In genomic region chr16:66845791-66846221, GRCh38 we compare ENCODE assay signal across 16 cellular contexts. TPM values are rescaled to one million over a fixed set of nuclear protein-coding genes. Genes with fewer than 3 reads are reported as not detected.
DNase-seq lines count a peak whose midpoint lies in the region; ATAC-seq and TF ChIP-seq lines count a peak whose summit lies in the region.
"Had no signal": no experiment of that assay in that cellular context is flagged by ENCODE, and none has a peak within 500 bp of the region (broad histone marks: within the 10 kb centered on the region; RNA-seq: fewer than 3 reads in every experiment).

No MANE protein-coding gene starts in this region.

- H3K4me2 ChIP-seq in neural progenitor cell: no peak overlapping the region

- H3K36me3 ChIP-seq in neural progenitor cell: no peaks in the 10 kb centered on the region

- H3K4me3 Mint-ChIP-seq in WTC11 (peak overlapping the region; percentile 81), neural progenitor cell (peak overlapping the region; percentile 33)

- H3K27ac Mint-ChIP-seq in WTC11 (no peak overlapping the region), neural progenitor cell (no peak overlapping the region)

- peaks cover 76% of the 10 kb centered on the region for H3K27me3 ChIP-seq in neural progenitor cell

- no peaks in the 10 kb centered on the region for H3K9me3 ChIP-seq in neural progenitor cell (ENCODE audit: low read depth)

- H4K20me1 ChIP-seq in neural progenitor cell (ENCODE audit: low read depth): no peaks in the 10 kb centered on the region

- H3K79me2 ChIP-seq in neural progenitor cell (ENCODE audit: low read depth): no peaks in the 10 kb centered on the region
- H3K79me2 ChIP-seq: parathyroid adenoma had no signal

- H3K9ac ChIP-seq in neural progenitor cell: no peak overlapping the region
- H3K9ac ChIP-seq: parathyroid adenoma had no signal

- H2AFZ ChIP-seq in neural progenitor cell (replicated peaks): no peak overlapping the region
- H2AFZ ChIP-seq: parathyroid adenoma had no signal

- H3K36me3 Mint-ChIP-seq in WTC11 (no peaks in the 10 kb centered on the region), neural progenitor cell (no peaks in the 10 kb centered on the region)

- CTCF ChIA-PET in WTC11 (lab: Charles Lee): interaction anchor here (0.8 to 6.5 kb wide), 5 partner anchors 11 to 27 kb away, joined by 3 to 76 read pairs (median 4); partner anchors contain the start of gene NAE1

- H3F3A ChIP-seq in neural progenitor cell (ENCODE audit: low read depth): no peaks in the 10 kb centered on the region

- no peak overlapping the region for H3K4me3 ChIP-seq in neural progenitor cell

- peaks cover 13% of the 10 kb centered on the region for H3K4me1 Mint-ChIP-seq in WTC11
- peaks cover 5% of the 10 kb centered on the region for H3K4me1 Mint-ChIP-seq in neural progenitor cell

- no peak for ATAC-seq in WTC11
- ATAC-seq in GM19395 (IDR thresholded peaks at IDR 0.05; ENCODE audit: unreplicated experiment): no peak
- ATAC-seq: HepG2, Panc1 had no signal

- H3K9me3 Mint-ChIP-seq in WTC11 (no peaks in the 10 kb centered on the region), neural progenitor cell (no peaks in the 10 kb centered on the region)

- H3K27me3 Mint-ChIP-seq in WTC11 (ENCODE audit: low read depth) (peaks cover 73% of the 10 kb centered on the region), neural progenitor cell (ENCODE audit: insufficient read depth, low read depth) (peaks cover 51% of the 10 kb centered on the region)

- POLR2A ChIA-PET in WTC11 (lab: Charles Lee): no interaction called here

- TF ChIP-seq CTCF in WTC11 (IDR thresholded peaks at IDR 0.05): no peak
- TF ChIP-seq CTCF in neural progenitor cell (IDR thresholded peaks at IDR 0.05): no peak

- peaks cover 7% of the 10 kb centered on the region for H3K4me1 ChIP-seq in neural progenitor cell
- H3K4me1 ChIP-seq: parathyroid adenoma had no signal

- DNase-seq in NCI-H1417 (lab: John Stamatoyannopoulos, UW) (peak; percentile 32 to 71 (median 48)), NCI-H1417 treated with DMSO at 0.1 percent for 48 hours (lab: John Stamatoyannopoulos, UW) (no peak), LHCN-M2 (ENCODE audit: low read depth) (peak; percentile 84), WTC11 (ENCODE audit: low spot score) (no peak), neural progenitor cell (ENCODE audit: low spot score) (no peak), DMS114 treated with DMSO at 0.1 percent for 48 hours (lab: John Stamatoyannopoulos, UW; ENCODE audit: unreplicated experiment) (no peak), NCI-H2227 treated with DMSO at 0.1 percent for 48 hours (lab: John Stamatoyannopoulos, UW) (no peak)
- DNase-seq: activated CD4-positive, alpha-beta T cell treated with anti-CD3 and anti-CD28 coated beads for 48 hours; NCI-H1930; stimulated activated CD4-positive, alpha-beta T cell treated with anti-CD3 and anti-CD28 coated beads, Interleukin-15, amount 100 ng/mL, for 24 hours had no signal

- H3K27ac ChIP-seq in neural progenitor cell: no peak overlapping the region
- H3K27ac ChIP-seq: parathyroid adenoma had no signal

TF ChIP-seq in WTC11, 78 proteins besides CTCF, POLR2A, EP300 and RAD21:
- no peak for TF ChIP-seq ZNF263 (CRISPR knock-in tag; IDR thresholded peaks at IDR 0.05; ENCODE audit: low read depth)

RNA-seq across cellular contexts. Expression of gene CA7, which starts 1.6 kb away (rescaled TPM):
- total RNA-seq in LHCN-M2 (2014; rRNA removed) (not detected in 2 replicates), WTC11 (2021) (1.4 to 2.2 TPM (median 1.6 TPM) in 3 replicates), neural progenitor cell (ENCODE audit: low replicate concordance) (not detected in 2 replicates)
- polyA plus RNA-seq in LHCN-M2 (2012): not detected
- total RNA-seq: dermis microvascular lymphatic vessel endothelial cell; HepG2; T-helper 1 cell treated with Interleukin-12 subunit alpha and Interleukin-12 subunit beta and Interleukin-4 antibody, amounts not matched to agents 30 ng/mL and 1 ng/mL, for 36 hours had no signal
- polyA plus RNA-seq: HepG2 had no signal

RNA-seq across cellular contexts. Expression of gene NAE1, which starts 15.0 kb away (rescaled TPM):
- total RNA-seq in LHCN-M2 (2014; rRNA removed): 77.2 and 85.9 TPM in 2 replicates
- polyA plus RNA-seq in LHCN-M2 (2012): 26.6 TPM
- 103 to 129 TPM (median 107 TPM) in 3 replicates for total RNA-seq in WTC11 (2021)
- 226 and 397 TPM in 2 replicates for total RNA-seq in neural progenitor cell (ENCODE audit: low replicate concordance)

RNA-seq across cellular contexts. Expression of gene PDP2, which starts 34.5 kb away (rescaled TPM):
- 8.1 and 10.0 TPM in 2 replicates for total RNA-seq in LHCN-M2 (2014; rRNA removed)
- polyA plus RNA-seq in LHCN-M2 (2012): 3.9 TPM
- 26.4 to 28.4 TPM (median 27.0 TPM) in 3 replicates for total RNA-seq in WTC11 (2021)
- total RNA-seq in neural progenitor cell (ENCODE audit: low replicate concordance): 6.6 and 12.6 TPM in 2 replicates

RNA-seq across cellular contexts. Expression of gene TERB1, which starts 44.4 kb away (rescaled TPM):
- total RNA-seq in LHCN-M2 (2014; rRNA removed): not detected in 2 replicates
- not detected for polyA plus RNA-seq in LHCN-M2 (2012)
- not detected in 3 replicates for total RNA-seq in WTC11 (2021)
- not detected in 2 replicates for total RNA-seq in neural progenitor cell (ENCODE audit: low replicate concordance)
- total RNA-seq: dermis microvascular lymphatic vessel endothelial cell; HepG2; T-helper 1 cell treated with Interleukin-12 subunit alpha and Interleukin-12 subunit beta and Interleukin-4 antibody, amounts not matched to agents 30 ng/mL and 1 ng/mL, for 36 hours had no signal
- polyA plus RNA-seq: HepG2 had no signal

Comparison
In these comparisons a context has a peak if more than half of its experiments do, and no peak if none do; other contexts are left out.
1. DNase-seq: peak in NCI-H1417 (3 of 3) and LHCN-M2 (single experiment); none in NCI-H1417 treated with DMSO at 0.1 percent for 48 hours (single experiment), WTC11 (single experiment), neural progenitor cell (single experiment), DMS114 treated with DMSO at 0.1 percent for 48 hours (single experiment) and NCI-H2227 treated with DMSO at 0.1 percent for 48 hours (single experiment).